Comparison of ENCODE assay signal across 9 cellular contexts in the genomic region with DNA sequence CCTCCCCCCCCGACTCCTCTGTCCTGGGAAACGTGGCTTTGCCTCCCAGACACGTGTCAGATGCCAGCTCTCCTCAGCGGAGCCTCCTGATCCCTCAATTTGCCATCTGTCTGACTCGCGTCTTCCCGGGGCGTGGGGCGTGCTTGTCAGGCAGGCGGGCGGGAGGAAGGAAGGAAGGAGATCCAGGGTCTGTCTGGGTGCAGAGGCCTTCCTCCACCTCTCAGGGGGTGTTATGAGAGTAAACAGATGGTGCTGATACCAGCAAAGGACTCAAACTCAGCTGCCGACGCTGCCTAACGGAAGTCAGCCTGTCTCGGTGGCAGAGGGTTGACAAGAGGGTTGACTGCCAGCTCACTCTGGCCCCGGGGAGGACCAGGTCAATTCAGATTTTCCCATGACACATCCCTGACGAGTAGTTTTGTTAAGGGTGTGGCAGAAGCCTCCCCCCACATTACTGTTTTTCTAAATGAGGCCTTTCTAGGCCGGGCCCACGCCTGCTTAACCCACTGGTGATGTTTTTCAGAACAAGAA. TPM values are rescaled to one million over a fixed set of nuclear protein-coding genes. Genes with fewer than 3 reads are reported as not detected.
DNase-seq lines count a peak whose midpoint lies in the region; ATAC-seq, FAIRE-seq and TF ChIP-seq lines count a peak whose summit lies in the region.
"Had no signal": no experiment of that assay in that cellular context is flagged by ENCODE, and none has a peak within 500 bp of the region (broad histone marks: within the 10 kb centered on the region; RNA-seq: fewer than 3 reads in every experiment).

No MANE protein-coding gene starts in this region.

- H3K4me1 ChIP-seq in A549 (peaks cover 29% of the 10 kb centered on the region), PC-3 (ENCODE audit: insufficient read depth, low read length) (peaks cover 57% of the 10 kb centered on the region)

- DNase-seq in A549 (ENCODE audit: low read depth in 1 of 2, low spot score in 1 of 2) (peak in 1 of 2 experiments; percentile 33), PC-3 (peak; percentile 84), activated T-helper 1 cell treated with Interleukin-2 at 50 U/mL for 16 hours (ENCODE audit: low read depth) (peak; percentile 44), fibroblast of villous mesenchyme (ENCODE audit: low read depth) (peak; percentile 64), NCI-H187 (lab: John Stamatoyannopoulos, UW) (no peak)
- peak; percentile 79 for DNase-seq in stimulated activated CD4-positive, alpha-beta T cell treated with anti-CD3 and anti-CD28 coated beads, Interleukin-4, amount 100 ng/mL, for 24 hours
- DNase-seq: DND-41 had no signal

- H3K27me3 ChIP-seq in PC-3 (ENCODE audit: low read length) = no peaks in the 10 kb centered on the region

- CTCF ChIA-PET in A549 (lab: Yijun Ruan, JAX) = interaction anchor here (0.5 to 3.7 kb wide), 10 partner anchors 8 to 833 kb away, joined by 3 to 15 read pairs (median 5); a partner anchor contains a TSS
- CTCF ChIA-PET in PC-3 (lab: Charles Lee) = interaction anchor here (0.9 to 1.2 kb wide), 2 partner anchors 104 to 114 kb away, joined by 5 read pairs; a partner anchor contains a TSS

- no peak for TF ChIP-seq CTCF in A549 (IDR thresholded peaks at IDR 0.05)
- no peak for TF ChIP-seq CTCF in PC-3 (conservative IDR thresholded peaks at IDR 0.05; ENCODE audit: low read depth, low read length)
- no peak for TF ChIP-seq CTCF in fibroblast of villous mesenchyme (IDR thresholded peaks at IDR 0.05; ENCODE audit: insufficient read depth, low read depth, low read length)

- no peak for TF ChIP-seq POLR2A in A549 (IDR thresholded peaks at IDR 0.05; ENCODE audit: low read length)

- H3K4me3 ChIP-seq in A549 (no peak overlapping the region), PC-3 (ENCODE audit: low read length) (no peak overlapping the region), fibroblast of villous mesenchyme (ENCODE audit: low read depth, low read length) (no peak overlapping the region)

- H3K9ac ChIP-seq in PC-3 (ENCODE audit: low read length) = peak overlapping the region; percentile 72

- intact Hi-C loops in PC-3 (cut with micrococcal nuclease) = no loop called here

- H3K79me2 ChIP-seq in PC-3 (ENCODE audit: low read length) = peaks cover 14% of the 10 kb centered on the region; the same call in 1 of the 2 replicates

- 0 out of 3 replicates have a peak overlapping the region, but pooled peaks have one; percentile 2 for H3K4me2 ChIP-seq in A549
- peak overlapping the region; percentile 30 for H3K4me2 ChIP-seq in PC-3 (ENCODE audit: low read length)

- no peaks in the 10 kb centered on the region for H3K9me2 ChIP-seq in PC-3 (replicated peaks; ENCODE audit: low read length)

- TF ChIP-seq RAD21 in A549 (conservative IDR thresholded peaks at IDR 0.05 in 1 of 2, IDR thresholded peaks at IDR 0.05 in 1 of 2) = no peak

- H3K27ac ChIP-seq in A549 (peak overlapping the region; percentile 14 to 73; a peak in 3 of 6 replicates), PC-3 (ENCODE audit: low read length) (peak overlapping the region; percentile 94)

- no peak for TF ChIP-seq EP300 in A549 (IDR thresholded peaks at IDR 0.05)

- H2AFZ ChIP-seq in PC-3 (ENCODE audit: low read length) = peak overlapping the region; percentile 44; the same call in 1 of the 2 replicates

- H3K36me3 ChIP-seq in PC-3 (ENCODE audit: low read depth, low read length) = peaks cover 55% of the 10 kb centered on the region

- no peaks in the 10 kb centered on the region for H3F3A ChIP-seq in PC-3 (ENCODE audit: low read length, unreplicated experiment)

- POLR2A ChIA-PET in A549 (lab: Yijun Ruan, JAX) (interaction anchor here (1.9 kb wide), 1 partner anchor 17 kb away, joined by 9 read pairs; a partner anchor contains a TSS), PC-3 (lab: Charles Lee; ENCODE audit: unreplicated experiment) (interaction anchor here (0.6 kb wide), 1 partner anchor 19 kb away, joined by 5 read pairs; no protein-coding TSS in a partner anchor)

- no peaks in the 10 kb centered on the region for H3K9me3 ChIP-seq in A549
- no peaks in the 10 kb centered on the region for H3K9me3 ChIP-seq in PC-3 (ENCODE audit: low read length)

- WGBS in A549 (ENCODE audit: missing lambda C conversion rate) = 39% methylated on average over 18 of the region's 19 CpGs

- FAIRE-seq in A549 (lab: Jason Lieb, UNC) = no peak

- H4K20me1 ChIP-seq in PC-3 (ENCODE audit: low read length) = no peaks in the 10 kb centered on the region

- BruUV-seq in PC-3 (replicated peaks; lab: Mats Ljungman, UMichigan) = no TSS peak

- ATAC-seq in A549 (peak in 1 of 2 experiments; percentile 7; a peak in 2 of 6 replicates), PC-3 (peak; percentile 65), GM18519 (IDR thresholded peaks at IDR 0.05; ENCODE audit: low FRiP score, unreplicated experiment) (no peak), GM21526 (IDR thresholded peaks at IDR 0.05; ENCODE audit: low FRiP score, unreplicated experiment) (no peak)

TF ChIP-seq in A549, 52 proteins besides CTCF, POLR2A, EP300 and RAD21:
- TF ChIP-seq, protein P1, sequence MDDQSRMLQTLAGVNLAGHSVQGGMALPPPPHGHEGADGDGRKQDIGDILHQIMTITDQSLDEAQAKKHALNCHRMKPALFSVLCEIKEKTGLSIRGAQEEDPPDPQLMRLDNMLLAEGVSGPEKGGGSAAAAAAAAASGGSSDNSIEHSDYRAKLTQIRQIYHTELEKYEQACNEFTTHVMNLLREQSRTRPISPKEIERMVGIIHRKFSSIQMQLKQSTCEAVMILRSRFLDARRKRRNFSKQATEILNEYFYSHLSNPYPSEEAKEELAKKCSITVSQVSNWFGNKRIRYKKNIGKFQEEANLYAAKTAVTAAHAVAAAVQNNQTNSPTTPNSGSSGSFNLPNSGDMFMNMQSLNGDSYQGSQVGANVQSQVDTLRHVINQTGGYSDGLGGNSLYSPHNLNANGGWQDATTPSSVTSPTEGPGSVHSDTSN (IDR thresholded peaks at IDR 0.05) = no peak
- TF ChIP-seq, protein P2, sequence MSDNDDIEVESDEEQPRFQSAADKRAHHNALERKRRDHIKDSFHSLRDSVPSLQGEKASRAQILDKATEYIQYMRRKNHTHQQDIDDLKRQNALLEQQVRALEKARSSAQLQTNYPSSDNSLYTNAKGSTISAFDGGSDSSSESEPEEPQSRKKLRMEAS (IDR thresholded peaks at IDR 0.05) = peak; percentile 34; the same call in 1 of the 2 replicates

RNA-seq across cellular contexts. Expression of a gene that starts 17.0 kb away (rescaled TPM):
- polyA plus RNA-seq in A549 (2011; rRNA removed) (65.5 and 90.8 TPM in 2 replicates), A549 (2017; fragmentation: RNase III; extraction: RNeasy Plus Mini Kit Qiagen cat#74134 plus additional on column Dnase treatment) (78.2 to 82.0 TPM (median 81.4 TPM) in 3 replicates)
- polyA plus RNA-seq in A549 (2012; cell fraction: cytosol; rRNA removed) = 46.0 and 46.7 TPM in 2 replicates
- polyA plus RNA-seq in A549 (2012; cell fraction: nucleus; rRNA removed) = 22.9 and 25.5 TPM in 2 replicates
- polyA minus RNA-seq in A549 (2011; rRNA and poly(A)+ RNA removed) = 12.9 and 17.1 TPM in 2 replicates
- total RNA-seq in PC-3 (2014; rRNA removed) (70.0 and 107 TPM in 2 replicates), fibroblast of villous mesenchyme (23.8 and 24.6 TPM in 2 replicates)

RNA-seq across cellular contexts. Expression of a gene that starts 52.2 kb away (rescaled TPM):
- polyA plus RNA-seq in A549 (2011; rRNA removed) (0.11 and 0.12 TPM in 2 replicates), A549 (2017; fragmentation: RNase III; extraction: RNeasy Plus Mini Kit Qiagen cat#74134 plus additional on column Dnase treatment) (0.03 to 0.20 TPM (median 0.07 TPM) in 3 replicates)
- 0.04 and 0.05 TPM in 2 replicates for polyA plus RNA-seq in A549 (2012; cell fraction: cytosol; rRNA removed)
- polyA plus RNA-seq in A549 (2012; cell fraction: nucleus; rRNA removed) = 0.08 and 0.12 TPM in 2 replicates
- polyA minus RNA-seq in A549 (2011; rRNA and poly(A)+ RNA removed) = not detected in 2 replicates
- total RNA-seq in PC-3 (2014; rRNA removed) (not detected in 2 replicates), fibroblast of villous mesenchyme (2.6 and 6.0 TPM in 2 replicates)

Comparison
In these comparisons a context has a peak if more than half of its experiments do, and no peak if none do; other contexts are left out.
1. DNase-seq: peak in PC-3 (single experiment), activated T-helper 1 cell treated with Interleukin-2 at 50 U/mL for 16 hours (single experiment), fibroblast of villous mesenchyme (single experiment) and stimulated activated CD4-positive, alpha-beta T cell treated with anti-CD3 and anti-CD28 coated beads, Interleukin-4, amount 100 ng/mL, for 24 hours (single experiment); none in NCI-H187 (0 of 2).